ENCODE assay signal across 5 cellular contexts in genomic region chr7:78265486-78265885, GRCh38.
"Had no signal": no experiment of that assay in that cellular context is flagged by ENCODE, and none has a peak within 500 bp of the region (broad histone marks: within the 10 kb centered on the region; RNA-seq: fewer than 3 reads in every experiment).

No MANE protein-coding gene starts in this region.

- H2AFZ ChIP-seq: GM23248 had no signal

- ATAC-seq: K562 had no signal

- H3K27ac Mint-ChIP-seq: H9 had no signal

- H3K9ac ChIP-seq: GM23248 had no signal

- DNase-seq: GM23248, H9, HCEC 1CT, IMR-90 had no signal

- H3K4me3 ChIP-seq: GM23248, K562 had no signal

- H3K27ac ChIP-seq: GM23248 had no signal

- H3K4me3 Mint-ChIP-seq: H9 had no signal
